ENCODE assay signal across 26 cellular contexts in the genomic region with DNA sequence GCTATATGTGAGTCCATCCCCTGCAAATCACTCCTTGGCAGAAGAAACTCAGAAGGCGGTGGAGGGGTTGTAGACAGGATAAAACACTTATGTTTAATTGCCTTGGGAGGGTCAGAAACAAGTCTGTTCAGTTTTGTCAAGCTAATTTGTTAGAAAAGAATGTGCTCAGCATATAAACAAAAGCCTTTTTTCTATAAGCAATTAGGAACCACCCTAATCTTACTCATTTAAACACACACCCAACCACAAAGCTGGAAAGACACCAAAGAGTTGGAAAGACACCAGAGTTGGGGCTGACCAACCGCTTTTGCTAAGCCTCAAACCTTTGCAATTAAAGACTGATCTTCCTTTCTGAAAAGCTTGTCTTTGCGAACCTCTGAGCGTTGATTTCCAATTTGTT.
"Had no signal": no experiment of that assay in that cellular context is flagged by ENCODE, and none has a peak within 500 bp of the region (broad histone marks: within the 10 kb centered on the region; RNA-seq: fewer than 3 reads in every experiment).

No MANE protein-coding gene starts in this region.

- ATAC-seq: activated T-helper 17 cell treated with anti-CD3 and anti-CD28 coated beads, Interleukin-2, amount 50 U/mL, for 72 hours; gastroesophageal sphincter; right lobe of liver had no signal

- H3K4me1 ChIP-seq: left ventricle myocardium inferior, right lobe of liver, tibial nerve had no signal

- H3K4me1 Mint-ChIP-seq: activated CD4-positive, alpha-beta memory T cell treated with anti-CD3 and anti-CD28 coated beads, Interleukin-2, amount 10 ng/mL, durations not matched to agents 7 days and 5 days; activated CD4-positive, alpha-beta T cell treated with anti-CD3 and anti-CD28 coated beads, Interleukin-2, amount 10 ng/mL, durations not matched to agents 24 days and 14 days; activated T-helper 17 cell treated with anti-CD3 and anti-CD28 coated beads, Interleukin-2, amount 50 U/mL, for 72 hours; central memory CD8-positive, alpha-beta T cell; nephron had no signal

- H3K27me3 ChIP-seq: gastroesophageal sphincter, hepatocyte, right lobe of liver, tibial nerve had no signal

- H3K27me3 Mint-ChIP-seq: activated CD4-positive, alpha-beta memory T cell treated with anti-CD3 and anti-CD28 coated beads, Interleukin-2, amount 10 ng/mL, durations not matched to agents 7 days and 5 days; activated CD4-positive, alpha-beta T cell treated with anti-CD3 and anti-CD28 coated beads, Interleukin-2, amount 10 ng/mL, durations not matched to agents 24 days and 14 days; activated T-cell treated with anti-CD3 and anti-CD28 coated beads, Interleukin-2, amount 50 U/mL, for 24 hours; activated T-helper 17 cell treated with anti-CD3 and anti-CD28 coated beads, Interleukin-2, amount 50 U/mL, for 72 hours; central memory CD8-positive, alpha-beta T cell; dendritic cell treated with granulocyte-macrophage colony-stimulating factor and Interleukin-4, amounts not matched to agents 40 ng/mL and 50 ng/mL, for 4 days had no signal

- H3K4me2 ChIP-seq: hepatocyte had no signal

- H2AFZ ChIP-seq: hepatocyte had no signal

- H3K27ac Mint-ChIP-seq: activated CD4-positive, alpha-beta memory T cell treated with anti-CD3 and anti-CD28 coated beads, Interleukin-2, amount 10 ng/mL, durations not matched to agents 7 days and 5 days; activated CD4-positive, alpha-beta T cell treated with anti-CD3 and anti-CD28 coated beads, Interleukin-2, amount 10 ng/mL, durations not matched to agents 24 days and 14 days; activated T-cell treated with anti-CD3 and anti-CD28 coated beads, Interleukin-2, amount 50 U/mL, for 24 hours; activated T-helper 17 cell treated with anti-CD3 and anti-CD28 coated beads, Interleukin-2, amount 50 U/mL, for 72 hours; dendritic cell treated with granulocyte-macrophage colony-stimulating factor and Interleukin-4, amounts not matched to agents 40 ng/mL and 50 ng/mL, for 4 days; nephron had no signal

- H3K79me2 ChIP-seq: hepatocyte had no signal

- H3K27ac ChIP-seq: epithelial cell of prostate, gastroesophageal sphincter, hepatocyte, left ventricle myocardium inferior, right lobe of liver, tibial nerve, VCaP had no signal

- H3K4me3 ChIP-seq: gastroesophageal sphincter, hepatocyte, left ventricle myocardium inferior, lung, right lobe of liver, tibial nerve had no signal

- FAIRE-seq: astrocyte, TTC549 had no signal

- H3K9me3 ChIP-seq: gastroesophageal sphincter, right lobe of liver had no signal

- H3K36me3 ChIP-seq: gastroesophageal sphincter, left ventricle myocardium inferior, right lobe of liver, tibial nerve had no signal

- H3K4me3 Mint-ChIP-seq: activated CD4-positive, alpha-beta memory T cell treated with anti-CD3 and anti-CD28 coated beads, Interleukin-2, amount 10 ng/mL, durations not matched to agents 7 days and 5 days; activated CD4-positive, alpha-beta T cell treated with anti-CD3 and anti-CD28 coated beads, Interleukin-2, amount 10 ng/mL, durations not matched to agents 24 days and 14 days; activated T-cell treated with anti-CD3 and anti-CD28 coated beads, Interleukin-2, amount 50 U/mL, for 24 hours; activated T-helper 17 cell treated with anti-CD3 and anti-CD28 coated beads, Interleukin-2, amount 50 U/mL, for 72 hours; central memory CD8-positive, alpha-beta T cell; dendritic cell treated with granulocyte-macrophage colony-stimulating factor and Interleukin-4, amounts not matched to agents 40 ng/mL and 50 ng/mL, for 4 days; nephron had no signal

- DNase-seq: activated CD4-positive, alpha-beta memory T cell treated with anti-CD3 and anti-CD28 coated beads, Interleukin-2, amount 10 ng/mL, durations not matched to agents 7 days and 5 days; activated CD4-positive, alpha-beta T cell treated with anti-CD3 and anti-CD28 coated beads, Interleukin-2, amount 10 ng/mL, durations not matched to agents 24 days and 14 days; activated CD4-positive, CD25-positive, alpha-beta regulatory T cell treated with anti-CD3 and anti-CD28 coated beads, Interleukin-2, amount 50 U/mL, for 72 hours; activated CD8-positive, alpha-beta memory T cell treated with anti-CD3 and anti-CD28 coated beads, Interleukin-2, amount 50 U/mL, for 48 hours; activated gamma-delta T cell treated with Interleukin-2 at 50 U/mL for 16 hours; activated naive CD4-positive, alpha-beta T cell treated with anti-CD3 and anti-CD28 coated beads, Interleukin-2, amount 50 U/mL, for 16 hours; activated T-cell treated with anti-CD3 and anti-CD28 coated beads, Interleukin-2, amount 50 U/mL, for 24 hours; amniotic stem cell; islet precursor cell; left ventricle myocardium inferior; posterior cingulate gyrus; right lobe of liver; stimulated activated CD4-positive, alpha-beta T cell treated with anti-CD3 and anti-CD28 coated beads, Interleukin-2, amount 100 ng/mL, for 48 hours; stimulated activated naive CD4-positive, alpha-beta T cell treated with Interleukin-2 at 50 U/mL for 16 hours had no signal
